ENCODE assay signal across 9 cellular contexts in the genomic region with DNA sequence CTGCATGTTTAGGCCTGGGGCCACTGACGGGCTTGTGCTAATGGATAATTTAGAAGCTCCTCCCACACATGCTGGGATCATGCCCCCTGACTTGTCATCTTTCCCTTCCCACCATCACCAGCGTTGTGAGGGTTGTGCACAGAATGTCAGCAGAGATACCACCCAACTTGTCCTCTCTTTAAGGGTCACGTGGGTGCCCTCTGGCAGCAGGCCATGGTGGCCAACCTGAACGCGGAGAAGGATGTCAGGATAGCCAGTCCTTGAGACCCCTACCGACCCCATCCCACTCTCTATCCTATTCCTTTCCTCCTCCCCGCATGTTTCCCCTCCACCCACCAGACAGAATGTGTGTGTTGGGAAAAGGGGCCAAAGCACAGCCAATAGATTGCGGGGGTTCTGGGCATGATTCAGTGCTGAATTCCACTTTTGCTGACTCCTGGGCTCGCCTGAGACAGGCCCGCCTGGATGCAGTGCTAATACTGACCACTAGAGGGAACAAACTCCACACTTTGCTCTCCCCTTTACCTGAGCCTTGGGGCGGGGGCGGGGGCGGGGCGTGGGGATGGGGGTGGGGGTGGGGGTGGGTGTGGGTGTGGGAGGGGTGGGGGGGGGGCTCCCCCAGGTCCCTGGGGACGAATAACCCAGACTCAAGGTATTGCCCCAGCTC. TPM values are rescaled to one million over a fixed set of nuclear protein-coding genes. Genes with fewer than 3 reads are reported as not detected.
DNase-seq lines count a peak whose midpoint lies in the region; ATAC-seq and TF ChIP-seq lines count a peak whose summit lies in the region.
"Had no signal": no experiment of that assay in that cellular context is flagged by ENCODE, and none has a peak within 500 bp of the region (broad histone marks: within the 10 kb centered on the region; RNA-seq: fewer than 3 reads in every experiment).

A gene (minus strand): TSS at position 10 of the 667 bp plus-strand sequence. CDS start 143 bp downstream, outside the sequence.

- POLR2A ChIA-PET in GM10248 (lab: Yijun Ruan, JAX), result no interaction called here

- TF ChIP-seq CTCF in GM10248 (IDR thresholded peaks at IDR 0.05; ENCODE audit: control extremely low read depth, extremely low read depth, low read depth, missing control alignments) (peak; percentile 67), chondrocyte (IDR thresholded peaks at IDR 0.05) (peak; percentile 73), lung (IDR thresholded peaks at IDR 0.05; ENCODE audit: control extremely low read depth, extremely low read depth) (peak; percentile 14)

- peaks cover 0 to 2% of the 10 kb centered on the region in 2 donors for H3K9me3 ChIP-seq in lung (ENCODE audit: control insufficient read depth in 2 of 2, insufficient read depth in 1 of 2, low read length in 1 of 2)

- peaks cover 0 to 2% of the 10 kb centered on the region in 2 donors for H3K4me1 ChIP-seq in lung (ENCODE audit: control insufficient read depth in 2 of 2, insufficient read depth in 2 of 2, low read length in 2 of 2)

- H3K9me3 Mint-ChIP-seq in chondrocyte (ENCODE audit: low read depth), result no peaks in the 10 kb centered on the region
- H3K9me3 Mint-ChIP-seq: dendritic cell treated with granulocyte-macrophage colony-stimulating factor and Interleukin-4, amounts not matched to agents 40 ng/mL and 50 ng/mL, for 4 days had no signal

- ATAC-seq in lung (ENCODE audit: insufficient read depth, low FRiP score), result no peak
- ATAC-seq in HG02798 (IDR thresholded peaks at IDR 0.05; ENCODE audit: poor library complexity, unreplicated experiment), result no peak

- no peak within 1 kb of the TSS for H3K27ac ChIP-seq in lung (ENCODE audit: low read depth in 1 of 2, low read length in 1 of 2)

- WGBS in lung, 2 donors, result 40 to 43% methylated on average over 14 to 15 of the region's 15 CpGs

- no peaks in the 10 kb centered on the region for H3K27me3 ChIP-seq in lung (ENCODE audit: control insufficient read depth, insufficient read depth)

- H3K36me3 Mint-ChIP-seq in chondrocyte (ENCODE audit: low read depth), result no peaks in the 10 kb centered on the region

- CTCF ChIA-PET in GM10248 (lab: Yijun Ruan, JAX), result interaction anchor here (0.7 to 3.8 kb wide), 10 partner anchors 8 to 95 kb away, joined by 3 to 17 read pairs (median 6); no protein-coding TSS in a partner anchor

- DNase-seq in GM10248 (ENCODE audit: extremely low spot score), result peak; percentile 80
- peak; percentile 41 for DNase-seq in M059J (ENCODE audit: low read depth)
- peak; percentile 63 for DNase-seq in activated CD4-positive, CD25-positive, alpha-beta regulatory T cell treated with anti-CD3 and anti-CD28 coated beads, Interleukin-2, amount 50 U/mL, for 72 hours
- DNase-seq in chondrocyte (ENCODE audit: low spot score), result no peak
- peak; percentile 49 for DNase-seq in lung (ENCODE audit: low spot score)
- DNase-seq in stimulated activated CD8-positive, alpha-beta memory T cell treated with anti-CD3 and anti-CD28 coated beads, Interleukin-7, amount 100 ng/mL, for 4 hours (ENCODE audit: low read depth in 2 of 2), result peak; percentile 24 to 35
- no peak for DNase-seq in NCI-H1092 (lab: John Stamatoyannopoulos, UW)

- peaks cover 21% of the 10 kb centered on the region for H3K27me3 Mint-ChIP-seq in chondrocyte (ENCODE audit: low read depth)

- no peaks in the 10 kb centered on the region for H3K4me1 Mint-ChIP-seq in chondrocyte (ENCODE audit: low read depth)

- H3K4me3 ChIP-seq in lung, result no peak within 1 kb of the TSS

- no peak within 1 kb of the TSS for H3K4me3 Mint-ChIP-seq in chondrocyte (ENCODE audit: unreplicated experiment)
- H3K4me3 Mint-ChIP-seq: dendritic cell treated with granulocyte-macrophage colony-stimulating factor and Interleukin-4, amounts not matched to agents 40 ng/mL and 50 ng/mL, for 4 days had no signal

- no peaks in the 10 kb centered on the region for H3K36me3 ChIP-seq in lung (ENCODE audit: control insufficient read depth in 2 of 2, insufficient read depth in 2 of 2, low read length in 2 of 2)

- no peak within 1 kb of the TSS for H3K27ac Mint-ChIP-seq in chondrocyte (ENCODE audit: unreplicated experiment)
- H3K27ac Mint-ChIP-seq: dendritic cell treated with granulocyte-macrophage colony-stimulating factor and Interleukin-4, amounts not matched to agents 40 ng/mL and 50 ng/mL, for 4 days had no signal

RNA-seq across cellular contexts. Expression of the gene that starts here (rescaled TPM):
- total RNA-seq in M059J (2014; rRNA removed; shearing (Covaris generic)), result not detected in 2 replicates
- total RNA-seq in chondrocyte (not detected in 3 replicates), lung (not detected)
- not detected for polyA plus RNA-seq in lung

Comparison
In these comparisons a context has a peak if more than half of its experiments do, and no peak if none do; other contexts are left out.
1. Peak in DNase-seq in M059J; RNA of the gene not detected or under 1 TPM.
2. Peak in DNase-seq in lung; RNA of the gene not detected or under 1 TPM.
3. DNase-seq: peak in GM10248 (single experiment), activated CD4-positive, CD25-positive, alpha-beta regulatory T cell treated with anti-CD3 and anti-CD28 coated beads, Interleukin-2, amount 50 U/mL, for 72 hours (single experiment) and stimulated activated CD8-positive, alpha-beta memory T cell treated with anti-CD3 and anti-CD28 coated beads, Interleukin-7, amount 100 ng/mL, for 4 hours (2 of 2); none in chondrocyte (single experiment) and NCI-H1092 (single experiment).
4. CTCF ChIP-seq: peak in every context shown above with its lines; median percentile 73 in chondrocyte; 67 in GM10248; 14 in lung.